21 cellular contexts compared by ENCODE assay signal in the genomic region with DNA sequence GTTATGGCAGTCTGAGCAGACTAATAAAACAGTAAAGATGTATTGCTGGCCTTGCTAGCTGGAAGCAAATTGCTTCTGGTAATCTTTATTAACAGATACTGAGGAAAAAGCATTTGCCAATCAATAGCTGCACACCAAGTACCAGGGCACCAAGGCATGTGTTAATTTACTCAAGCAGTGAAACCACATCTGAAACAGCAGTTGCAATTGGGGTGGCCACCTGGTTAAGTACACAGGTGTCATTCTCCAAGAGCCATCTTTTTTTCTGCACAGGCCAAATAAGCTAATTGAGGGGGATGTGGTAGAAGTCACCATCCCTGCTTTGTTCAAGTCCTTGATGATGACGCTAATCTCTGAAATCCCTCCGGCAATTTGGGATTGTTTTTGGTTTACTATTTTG.
"Had no signal": no experiment of that assay in that cellular context is flagged by ENCODE, and none has a peak within 500 bp of the region (broad histone marks: within the 10 kb centered on the region; RNA-seq: fewer than 3 reads in every experiment).

No MANE protein-coding gene starts in this region.

- H3K27ac ChIP-seq: heart left ventricle, neutrophil, ovary, right atrium auricular region, sigmoid colon, skin epidermis, stomach, thoracic aorta, transverse colon had no signal

- FAIRE-seq: endometrium, frontal cortex had no signal

- H3K36me3 ChIP-seq: heart left ventricle, neutrophil, ovary, right atrium auricular region, sigmoid colon, stomach, thoracic aorta, transverse colon had no signal

- H3K4me3 ChIP-seq: heart left ventricle, mucosa of descending colon, ovary, right atrium auricular region, sigmoid colon, skin epidermis, stomach, thoracic aorta, transverse colon had no signal

- H3K27me3 ChIP-seq: heart left ventricle, neutrophil, ovary, right atrium auricular region, sigmoid colon, stomach, transverse colon had no signal

- DNase-seq: effector memory CD4-positive, alpha-beta T cell; heart left ventricle; hippocampal formation; mammary epithelial cell; mucosa of descending colon; naive thymus-derived CD8-positive, alpha-beta T cell; ovary; sigmoid colon; stimulated activated CD4-positive, alpha-beta T cell treated with anti-CD3 and anti-CD28 coated beads, Interleukin-2, amount 100 ng/mL, for 24 hours; stimulated activated CD4-positive, alpha-beta T cell treated with anti-CD3 and anti-CD28 coated beads, Interleukin-4, amount 100 ng/mL, for 4 hours; stimulated activated naive CD4-positive, alpha-beta T cell; stomach; substantia nigra; transverse colon had no signal

- ATAC-seq: esophagus mucosa; heart left ventricle; mucosa of descending colon; naive thymus-derived CD8-positive, alpha-beta T cell had no signal

- H3K9me3 ChIP-seq: heart left ventricle, mucosa of descending colon, neutrophil, ovary, right atrium auricular region, sigmoid colon, stomach, thoracic aorta, transverse colon had no signal
